In genomic region chr2:41827354-41827971, GRCh38 we compare ENCODE assay signal across 24 cellular contexts.
"Had no signal": no experiment of that assay in that cellular context is flagged by ENCODE, and none has a peak within 500 bp of the region (broad histone marks: within the 10 kb centered on the region; RNA-seq: fewer than 3 reads in every experiment).

No MANE protein-coding gene starts in this region.

- H3K4me3 ChIP-seq: right lobe of liver, skin epidermis, tibial nerve had no signal

- H3K9me3 Mint-ChIP-seq: activated naive CD4-positive, alpha-beta T cell treated with anti-CD3 and anti-CD28 coated beads, Interleukin-2, amount 50 U/mL, for 24 hours; nephron progenitor cell; stimulated activated effector memory CD8-positive, alpha-beta T cell treated with anti-CD3 and anti-CD28 coated beads, Interleukin-12 subunit alpha, Interleukin-12 subunit beta, amount 100 ng/mL, for 72 hours; stimulated activated naive CD8-positive, alpha-beta T cell treated with anti-CD3 and anti-CD28 coated beads, Interleukin-15, amount 100 ng/mL, for 72 hours; T-cell; T-helper 2 cell treated with Interferon-gamma antibody and Interleukin-4, amounts not matched to agents 5 μg/mL and 100 μg/mL, for 36 hours had no signal

- H3K27ac ChIP-seq: brain microvascular endothelial cell, right lobe of liver, skin epidermis, tibial nerve, WERI-Rb-1 had no signal

- H3K9me3 ChIP-seq: right lobe of liver, tibial nerve had no signal

- H3K27me3 ChIP-seq: right lobe of liver, tibial nerve had no signal

- H3K36me3 ChIP-seq: brain microvascular endothelial cell, right lobe of liver, tibial nerve, WERI-Rb-1 had no signal

- H3K27ac Mint-ChIP-seq: activated CD8-positive, alpha-beta T cell treated with anti-CD3 and anti-CD28 coated beads, Interleukin-2, amount 10 ng/mL, durations not matched to agents 7 days and 5 days; activated naive CD4-positive, alpha-beta T cell treated with anti-CD3 and anti-CD28 coated beads, Interleukin-2, amount 50 U/mL, for 24 hours; nephron progenitor cell; stimulated activated effector memory CD8-positive, alpha-beta T cell treated with anti-CD3 and anti-CD28 coated beads, Interleukin-12 subunit alpha, Interleukin-12 subunit beta, amount 100 ng/mL, for 72 hours; stimulated activated naive CD8-positive, alpha-beta T cell treated with anti-CD3 and anti-CD28 coated beads, Interleukin-15, amount 100 ng/mL, for 72 hours; T-cell; T-helper 2 cell treated with Interferon-gamma antibody and Interleukin-4, amounts not matched to agents 5 μg/mL and 100 μg/mL, for 36 hours had no signal

- H3K4me1 Mint-ChIP-seq: activated naive CD4-positive, alpha-beta T cell treated with anti-CD3 and anti-CD28 coated beads, Interleukin-2, amount 50 U/mL, for 24 hours; nephron progenitor cell; stimulated activated effector memory CD8-positive, alpha-beta T cell treated with anti-CD3 and anti-CD28 coated beads, Interleukin-12 subunit alpha, Interleukin-12 subunit beta, amount 100 ng/mL, for 72 hours; stimulated activated naive CD8-positive, alpha-beta T cell treated with anti-CD3 and anti-CD28 coated beads, Interleukin-15, amount 100 ng/mL, for 72 hours; T-cell had no signal

- H3K4me1 ChIP-seq: tibial nerve had no signal

- DNase-seq: activated CD4-positive, alpha-beta T cell treated with anti-CD3 and anti-CD28 coated beads for 1 hour; activated CD4-positive, alpha-beta T cell treated with anti-CD3 and anti-CD28 coated beads, Interleukin-2, amount 50 U/mL, for 1 hour; activated CD8-positive, alpha-beta T cell treated with anti-CD3 and anti-CD28 coated beads, Interleukin-2, amount 10 ng/mL, durations not matched to agents 7 days and 5 days; activated gamma-delta T cell treated with Interleukin-2 at 50 U/mL for 16 hours; activated T-cell treated with anti-CD3 and anti-CD28 coated beads, Interleukin-2, amount 50 U/mL, for 1 hour; anterior cingulate cortex; brain microvascular endothelial cell; central memory CD4-positive, alpha-beta T cell; dermis blood vessel endothelial cell; effector CD8-positive, alpha-beta T cell; foreskin melanocyte; hypothalamus; nephron progenitor cell; right lobe of liver; stimulated activated CD4-positive, alpha-beta T cell treated with anti-CD3 and anti-CD28 coated beads, Interleukin-1b, Interleukin-23, amount 100 ng/mL, for 48 hours; stimulated activated naive CD8-positive, alpha-beta T cell treated with anti-CD3 and anti-CD28 coated beads, Interleukin-15, amount 100 ng/mL, for 72 hours; T-cell; WERI-Rb-1 had no signal

- ATAC-seq: activated CD8-positive, alpha-beta T cell treated with anti-CD3 and anti-CD28 coated beads, Interleukin-2, amount 10 ng/mL, durations not matched to agents 7 days and 5 days; esophagus mucosa; stimulated activated effector memory CD8-positive, alpha-beta T cell treated with anti-CD3 and anti-CD28 coated beads, Interleukin-12 subunit alpha, Interleukin-12 subunit beta, amount 100 ng/mL, for 72 hours; stimulated activated naive CD8-positive, alpha-beta T cell treated with anti-CD3 and anti-CD28 coated beads, Interleukin-15, amount 100 ng/mL, for 72 hours; T-cell had no signal

- H3K36me3 Mint-ChIP-seq: activated naive CD4-positive, alpha-beta T cell treated with anti-CD3 and anti-CD28 coated beads, Interleukin-2, amount 50 U/mL, for 24 hours; stimulated activated effector memory CD8-positive, alpha-beta T cell treated with anti-CD3 and anti-CD28 coated beads, Interleukin-12 subunit alpha, Interleukin-12 subunit beta, amount 100 ng/mL, for 72 hours; T-cell had no signal

- H3K4me3 Mint-ChIP-seq: activated CD8-positive, alpha-beta T cell treated with anti-CD3 and anti-CD28 coated beads, Interleukin-2, amount 10 ng/mL, durations not matched to agents 7 days and 5 days; activated naive CD4-positive, alpha-beta T cell treated with anti-CD3 and anti-CD28 coated beads, Interleukin-2, amount 50 U/mL, for 24 hours; nephron progenitor cell; stimulated activated effector memory CD8-positive, alpha-beta T cell treated with anti-CD3 and anti-CD28 coated beads, Interleukin-12 subunit alpha, Interleukin-12 subunit beta, amount 100 ng/mL, for 72 hours; stimulated activated naive CD8-positive, alpha-beta T cell treated with anti-CD3 and anti-CD28 coated beads, Interleukin-15, amount 100 ng/mL, for 72 hours; T-cell; T-helper 2 cell treated with Interferon-gamma antibody and Interleukin-4, amounts not matched to agents 5 μg/mL and 100 μg/mL, for 36 hours had no signal
